ENCODE assay signal across 11 cellular contexts in genomic region chr5:158287643-158288228, GRCh38.
A peak's percentile ranks its signal among the peaks of the same experiment; 100 is the strongest.
DNase-seq lines count a peak whose midpoint lies in the region; ATAC-seq and TF ChIP-seq lines count a peak whose summit lies in the region.
"Had no signal": no experiment of that assay in that cellular context is flagged by ENCODE, and none has a peak within 500 bp of the region (broad histone marks: within the 10 kb centered on the region; RNA-seq: fewer than 3 reads in every experiment).

No MANE protein-coding gene starts in this region.

- H3K27ac Mint-ChIP-seq in activated CD8-positive, alpha-beta T cell treated with anti-CD3 and anti-CD28 coated beads for 36 hours = no peak overlapping the region
- H3K27ac Mint-ChIP-seq in activated T-helper 1 cell treated with anti-CD3 and anti-CD28 coated beads, Interleukin-12 subunit alpha, Interleukin-12 subunit beta, Interleukin-2, Interleukin-4 antibody, amounts not matched to agents 30 ng/mL and 10 ng/mL and 1 ng/mL, durations not matched to agents 14 hours and 24 hours and 36 hours = no peak overlapping the region
- H3K27ac Mint-ChIP-seq: CD4-positive, CD25-positive, alpha-beta regulatory T cell; stimulated activated naive CD8-positive, alpha-beta T cell treated with anti-CD3 and anti-CD28 coated beads, Interleukin-15, Interleukin-2, amounts not matched to agents 100 ng/mL and 50 ng/mL, for 24 hours had no signal

- no peaks in the 10 kb centered on the region for H3K4me1 Mint-ChIP-seq in activated CD8-positive, alpha-beta T cell treated with anti-CD3 and anti-CD28 coated beads for 36 hours (ENCODE audit: low read depth)
- no peaks in the 10 kb centered on the region for H3K4me1 Mint-ChIP-seq in activated T-helper 1 cell treated with anti-CD3 and anti-CD28 coated beads, Interleukin-12 subunit alpha, Interleukin-12 subunit beta, Interleukin-2, Interleukin-4 antibody, amounts not matched to agents 30 ng/mL and 10 ng/mL and 1 ng/mL, durations not matched to agents 14 hours and 24 hours and 36 hours (ENCODE audit: low read depth)
- H3K4me1 Mint-ChIP-seq: CD4-positive, CD25-positive, alpha-beta regulatory T cell had no signal

- TF ChIP-seq POLR2A in spleen (IDR thresholded peaks at IDR 0.05) = no peak

- no peaks in the 10 kb centered on the region for H3K27me3 Mint-ChIP-seq in activated CD8-positive, alpha-beta T cell treated with anti-CD3 and anti-CD28 coated beads for 36 hours
- H3K27me3 Mint-ChIP-seq in activated T-helper 1 cell treated with anti-CD3 and anti-CD28 coated beads, Interleukin-12 subunit alpha, Interleukin-12 subunit beta, Interleukin-2, Interleukin-4 antibody, amounts not matched to agents 30 ng/mL and 10 ng/mL and 1 ng/mL, durations not matched to agents 14 hours and 24 hours and 36 hours (ENCODE audit: insufficient read depth) = no peaks in the 10 kb centered on the region
- H3K27me3 Mint-ChIP-seq: stimulated activated naive CD8-positive, alpha-beta T cell treated with anti-CD3 and anti-CD28 coated beads, Interleukin-15, Interleukin-2, amounts not matched to agents 100 ng/mL and 50 ng/mL, for 24 hours had no signal

- CTCF ChIA-PET in activated CD8-positive, alpha-beta T cell treated with anti-CD3 and anti-CD28 coated beads for 36 hours (lab: Charles Lee) = interaction anchor here (1.6 kb wide), 1 partner anchor 10 kb away, joined by 3 read pairs; no protein-coding TSS in a partner anchor

- H3K4me1 ChIP-seq in left lung = no peaks in the 10 kb centered on the region
- no peaks in the 10 kb centered on the region for H3K4me1 ChIP-seq in spleen

- H3K36me3 ChIP-seq in left lung (no peaks in the 10 kb centered on the region), spleen (no peaks in the 10 kb centered on the region)

- intact Hi-C loops in left lung (cut with DNase I) (no loop called here), spleen (cut with DNase I; ENCODE audit: low total_unique reads) (no loop called here)
- intact Hi-C loops in activated CD8-positive, alpha-beta T cell treated with anti-CD3 and anti-CD28 coated beads for 36 hours (cut with micrococcal nuclease) = no loop called here
- intact Hi-C loops in activated T-helper 1 cell treated with anti-CD3 and anti-CD28 coated beads, Interleukin-12 subunit alpha, Interleukin-12 subunit beta, Interleukin-2, Interleukin-4 antibody, amounts not matched to agents 30 ng/mL and 10 ng/mL and 1 ng/mL, durations not matched to agents 14 hours and 24 hours and 36 hours (cut with micrococcal nuclease) = no loop called here

- H3K4me3 ChIP-seq in astrocyte of the spinal cord (ENCODE audit: low read depth, low read length) = no peak overlapping the region
- H3K4me3 ChIP-seq in left lung = no peak overlapping the region
- no peak overlapping the region for H3K4me3 ChIP-seq in spleen

- H3K9me3 ChIP-seq in left lung (no peaks in the 10 kb centered on the region), spleen (no peaks in the 10 kb centered on the region)

- H3K27me3 ChIP-seq in left lung = no peaks in the 10 kb centered on the region
- H3K27me3 ChIP-seq in spleen (replicated peaks in 1 of 7) = no peaks in the 10 kb centered on the region

- in situ Hi-C loops in astrocyte of the spinal cord (cut with HindIII; ENCODE audit: low sequenced_read_pairs) = no loop called here

- POLR2A ChIA-PET in activated CD8-positive, alpha-beta T cell treated with anti-CD3 and anti-CD28 coated beads for 36 hours (lab: Charles Lee) = interaction anchor here (0.9 kb wide), 1 partner anchor 12 kb away, joined by 3 read pairs; no protein-coding TSS in a partner anchor

- no peaks in the 10 kb centered on the region for H3K36me3 Mint-ChIP-seq in activated CD8-positive, alpha-beta T cell treated with anti-CD3 and anti-CD28 coated beads for 36 hours (ENCODE audit: low read depth)
- no peaks in the 10 kb centered on the region for H3K36me3 Mint-ChIP-seq in activated T-helper 1 cell treated with anti-CD3 and anti-CD28 coated beads, Interleukin-12 subunit alpha, Interleukin-12 subunit beta, Interleukin-2, Interleukin-4 antibody, amounts not matched to agents 30 ng/mL and 10 ng/mL and 1 ng/mL, durations not matched to agents 14 hours and 24 hours and 36 hours (ENCODE audit: low read depth)
- H3K36me3 Mint-ChIP-seq: CD4-positive, CD25-positive, alpha-beta regulatory T cell had no signal

- DNase-seq in A172 (ENCODE audit: low spot score) = peak; percentile 37
- DNase-seq in HCEC 1CT = peak; percentile 58
- peak; percentile 82 for DNase-seq in astrocyte of the spinal cord (ENCODE audit: low read depth, low spot score)
- DNase-seq in left lung = no peak
- DNase-seq in spleen = no peak
- DNase-seq in activated CD8-positive, alpha-beta T cell treated with anti-CD3 and anti-CD28 coated beads for 36 hours = no peak
- no peak for DNase-seq in activated T-helper 1 cell treated with anti-CD3 and anti-CD28 coated beads, Interleukin-12 subunit alpha, Interleukin-12 subunit beta, Interleukin-2, Interleukin-4 antibody, amounts not matched to agents 30 ng/mL and 10 ng/mL and 1 ng/mL, durations not matched to agents 14 hours and 24 hours and 36 hours (ENCODE audit: low spot score)
- DNase-seq: activated effector memory CD4-positive, alpha-beta T cell treated with Interleukin-2 at 50 U/mL for 16 hours; CD4-positive, CD25-positive, alpha-beta regulatory T cell had no signal

- H3K9me3 Mint-ChIP-seq in activated CD8-positive, alpha-beta T cell treated with anti-CD3 and anti-CD28 coated beads for 36 hours = no peaks in the 10 kb centered on the region
- no peaks in the 10 kb centered on the region for H3K9me3 Mint-ChIP-seq in activated T-helper 1 cell treated with anti-CD3 and anti-CD28 coated beads, Interleukin-12 subunit alpha, Interleukin-12 subunit beta, Interleukin-2, Interleukin-4 antibody, amounts not matched to agents 30 ng/mL and 10 ng/mL and 1 ng/mL, durations not matched to agents 14 hours and 24 hours and 36 hours
- H3K9me3 Mint-ChIP-seq: stimulated activated naive CD8-positive, alpha-beta T cell treated with anti-CD3 and anti-CD28 coated beads, Interleukin-15, Interleukin-2, amounts not matched to agents 100 ng/mL and 50 ng/mL, for 24 hours had no signal

- TF ChIP-seq CTCF in astrocyte of the spinal cord (IDR thresholded peaks at IDR 0.05; ENCODE audit: low read depth, low read length) (no peak), left lung (IDR thresholded peaks at IDR 0.05) (no peak), spleen (IDR thresholded peaks at IDR 0.05 in 8 of 11, conservative IDR thresholded peaks at IDR 0.05 in 3 of 11) (no peak)
- no peak for TF ChIP-seq CTCF in activated CD8-positive, alpha-beta T cell treated with anti-CD3 and anti-CD28 coated beads for 36 hours (IDR thresholded peaks at IDR 0.05)

- WGBS in spleen, 5 donors = 60 to 66% (median 63%) methylated on average over 11 of the region's 11 CpGs

- ATAC-seq in left lung (peak; percentile 84), HG03565 (IDR thresholded peaks at IDR 0.05; ENCODE audit: unreplicated experiment) (no peak)
- ATAC-seq in activated CD8-positive, alpha-beta T cell treated with anti-CD3 and anti-CD28 coated beads for 36 hours = no peak

- no peak overlapping the region for H3K4me3 Mint-ChIP-seq in activated CD8-positive, alpha-beta T cell treated with anti-CD3 and anti-CD28 coated beads for 36 hours
- H3K4me3 Mint-ChIP-seq in activated T-helper 1 cell treated with anti-CD3 and anti-CD28 coated beads, Interleukin-12 subunit alpha, Interleukin-12 subunit beta, Interleukin-2, Interleukin-4 antibody, amounts not matched to agents 30 ng/mL and 10 ng/mL and 1 ng/mL, durations not matched to agents 14 hours and 24 hours and 36 hours = no peak overlapping the region
- H3K4me3 Mint-ChIP-seq: CD4-positive, CD25-positive, alpha-beta regulatory T cell; stimulated activated naive CD8-positive, alpha-beta T cell treated with anti-CD3 and anti-CD28 coated beads, Interleukin-15, Interleukin-2, amounts not matched to agents 100 ng/mL and 50 ng/mL, for 24 hours had no signal

- H3K27ac ChIP-seq in left lung (no peak overlapping the region), spleen (no peak overlapping the region)

Comparison
In these comparisons a context has a peak if more than half of its experiments do, and no peak if none do; other contexts are left out.
1. DNase-seq: peak in A172 (single experiment), HCEC 1CT (single experiment) and astrocyte of the spinal cord (single experiment); none in left lung (0 of 2), spleen (single experiment), activated CD8-positive, alpha-beta T cell treated with anti-CD3 and anti-CD28 coated beads for 36 hours (single experiment) and activated T-helper 1 cell treated with anti-CD3 and anti-CD28 coated beads, Interleukin-12 subunit alpha, Interleukin-12 subunit beta, Interleukin-2, Interleukin-4 antibody, amounts not matched to agents 30 ng/mL and 10 ng/mL and 1 ng/mL, durations not matched to agents 14 hours and 24 hours and 36 hours (single experiment).